ENCODE assay signal across 8 cellular contexts in genomic region chr17:43661699-43662431, GRCh38. TPM values are rescaled to one million over a fixed set of nuclear protein-coding genes. Genes with fewer than 3 reads are reported as not detected.
DNase-seq lines count a peak whose midpoint lies in the region; ATAC-seq and TF ChIP-seq lines count a peak whose summit lies in the region.

TSS of gene MEOX1 (minus strand) at chr17:43661922. CDS start at chr17:43661534, 388 bp downstream.

- H3K79me2 ChIP-seq in neural progenitor cell (ENCODE audit: low read depth), result no peaks in the 10 kb centered on the region

- no peaks in the 10 kb centered on the region for H3K9me3 ChIP-seq in CD8-positive, alpha-beta T cell (ENCODE audit: low read length)
- H3K9me3 ChIP-seq in neural progenitor cell (ENCODE audit: low read depth), result no peaks in the 10 kb centered on the region

- peaks cover 22% of the 10 kb centered on the region for H3F3A ChIP-seq in neural progenitor cell (ENCODE audit: low read depth)

- peak within 1 kb of the TSS; percentile 9 for H2AFZ ChIP-seq in neural progenitor cell (replicated peaks)

- H3K4me3 Mint-ChIP-seq in CD8-positive, alpha-beta T cell, result peak within 1 kb of the TSS; percentile 50
- H3K4me3 Mint-ChIP-seq in chondrocyte (ENCODE audit: unreplicated experiment) (peak within 1 kb of the TSS; percentile 52), neural progenitor cell (peak within 1 kb of the TSS; percentile 73)

- no peaks in the 10 kb centered on the region for H4K20me1 ChIP-seq in neural progenitor cell (ENCODE audit: low read depth)

- no peaks in the 10 kb centered on the region for H3K27me3 ChIP-seq in CD8-positive, alpha-beta T cell (ENCODE audit: insufficient read depth, low read length)
- H3K27me3 ChIP-seq in neural progenitor cell, result no peaks in the 10 kb centered on the region

- H3K4me3 ChIP-seq in CD8-positive, alpha-beta T cell (ENCODE audit: low read depth, low read length), result no peak within 1 kb of the TSS
- no peak within 1 kb of the TSS for H3K4me3 ChIP-seq in neural progenitor cell

- no peaks in the 10 kb centered on the region for H3K36me3 ChIP-seq in CD8-positive, alpha-beta T cell (ENCODE audit: insufficient read depth, low read length)
- H3K36me3 ChIP-seq in neural progenitor cell, result no peaks in the 10 kb centered on the region

- no peak for TF ChIP-seq CTCF in CD8-positive, alpha-beta T cell (IDR thresholded peaks at IDR 0.05)
- TF ChIP-seq CTCF in chondrocyte (IDR thresholded peaks at IDR 0.05), result no peak
- no peak for TF ChIP-seq CTCF in neural progenitor cell (IDR thresholded peaks at IDR 0.05)

- peaks cover 20% of the 10 kb centered on the region for H3K4me1 Mint-ChIP-seq in CD8-positive, alpha-beta T cell (ENCODE audit: low read depth)
- H3K4me1 Mint-ChIP-seq in chondrocyte (ENCODE audit: low read depth) (peaks cover 20% of the 10 kb centered on the region), neural progenitor cell (peaks cover 58% of the 10 kb centered on the region)

- peaks cover 19% of the 10 kb centered on the region for H3K4me1 ChIP-seq in CD8-positive, alpha-beta T cell (ENCODE audit: insufficient read depth, low read length)
- peaks cover 51% of the 10 kb centered on the region for H3K4me1 ChIP-seq in neural progenitor cell

- no peak within 1 kb of the TSS for H3K9ac ChIP-seq in neural progenitor cell

- intact Hi-C loops in CD8-positive, alpha-beta T cell (cut with DNase I, micrococcal nuclease), result no loop called here

- H3K27ac Mint-ChIP-seq in CD8-positive, alpha-beta T cell, result no peak within 1 kb of the TSS
- H3K27ac Mint-ChIP-seq in chondrocyte (ENCODE audit: unreplicated experiment) (peak within 1 kb of the TSS; percentile 64), neural progenitor cell (peak within 1 kb of the TSS; percentile 91)

- ATAC-seq in CD8-positive, alpha-beta T cell, result peak; percentile 40
- no peak for ATAC-seq in HG02759 (IDR thresholded peaks at IDR 0.05; ENCODE audit: unreplicated experiment)
- ATAC-seq in HG03159 (IDR thresholded peaks at IDR 0.05; ENCODE audit: unreplicated experiment), result no peak
- no peak for ATAC-seq in HG02938 (IDR thresholded peaks at IDR 0.05; ENCODE audit: unreplicated experiment)

- no peaks in the 10 kb centered on the region for H3K36me3 Mint-ChIP-seq in CD8-positive, alpha-beta T cell
- H3K36me3 Mint-ChIP-seq in chondrocyte (ENCODE audit: low read depth) (no peaks in the 10 kb centered on the region), neural progenitor cell (no peaks in the 10 kb centered on the region)

- CTCF ChIA-PET in CD8-positive, alpha-beta T cell (lab: Charles Lee), result interaction anchor here (1.3 to 1.9 kb wide), 2 partner anchors 85 to 98 kb away, joined by 4 to 7 read pairs; no protein-coding TSS in a partner anchor

- H3K27me3 Mint-ChIP-seq in CD8-positive, alpha-beta T cell (ENCODE audit: low read depth), result peaks cover 3% of the 10 kb centered on the region
- H3K27me3 Mint-ChIP-seq in chondrocyte (ENCODE audit: low read depth) (no peaks in the 10 kb centered on the region), neural progenitor cell (ENCODE audit: insufficient read depth, low read depth) (peaks cover 11% of the 10 kb centered on the region)

- no peaks in the 10 kb centered on the region for H3K9me3 Mint-ChIP-seq in CD8-positive, alpha-beta T cell
- H3K9me3 Mint-ChIP-seq in chondrocyte (ENCODE audit: low read depth), result no peaks in the 10 kb centered on the region
- H3K9me3 Mint-ChIP-seq in neural progenitor cell, result no peaks in the 10 kb centered on the region

- no peak within 1 kb of the TSS for H3K27ac ChIP-seq in CD8-positive, alpha-beta T cell (ENCODE audit: low read depth, low read length)
- peak within 1 kb of the TSS; percentile 6 for H3K27ac ChIP-seq in neural progenitor cell

- POLR2A ChIA-PET in CD8-positive, alpha-beta T cell (lab: Charles Lee), result interaction anchor here (1.1 kb wide), 1 partner anchor 15 kb away, joined by 3 read pairs; no protein-coding TSS in a partner anchor

- peak within 1 kb of the TSS; percentile 33 for H3K4me2 ChIP-seq in neural progenitor cell

- no peak for DNase-seq in CD8-positive, alpha-beta T cell
- DNase-seq in NCI-H82 (lab: John Stamatoyannopoulos, UW) (peak; percentile 93), chondrocyte (ENCODE audit: low spot score) (no peak), neural progenitor cell (ENCODE audit: low spot score) (no peak), ureter (ENCODE audit: low spot score) (no peak)

RNA-seq across cellular contexts. Expression of gene MEOX1, which starts in this region (rescaled TPM):
- total RNA-seq in CD8-positive, alpha-beta T cell, result under 1 TPM; 0.11 to 0.36 TPM
- total RNA-seq in chondrocyte, result 0.07 TPM in 1 of 3 replicates, not detected in the others
- 0.59 TPM in 1 of 2 replicates, not detected in the other for total RNA-seq in neural progenitor cell (ENCODE audit: low replicate concordance)
- 9.8 TPM for total RNA-seq in ureter

Comparison
In these comparisons a context has a peak if more than half of its experiments do, and no peak if none do; other contexts are left out.
1. Peak in ATAC-seq in CD8-positive, alpha-beta T cell; RNA of the gene not detected or under 1 TPM.